In the genomic region with DNA sequence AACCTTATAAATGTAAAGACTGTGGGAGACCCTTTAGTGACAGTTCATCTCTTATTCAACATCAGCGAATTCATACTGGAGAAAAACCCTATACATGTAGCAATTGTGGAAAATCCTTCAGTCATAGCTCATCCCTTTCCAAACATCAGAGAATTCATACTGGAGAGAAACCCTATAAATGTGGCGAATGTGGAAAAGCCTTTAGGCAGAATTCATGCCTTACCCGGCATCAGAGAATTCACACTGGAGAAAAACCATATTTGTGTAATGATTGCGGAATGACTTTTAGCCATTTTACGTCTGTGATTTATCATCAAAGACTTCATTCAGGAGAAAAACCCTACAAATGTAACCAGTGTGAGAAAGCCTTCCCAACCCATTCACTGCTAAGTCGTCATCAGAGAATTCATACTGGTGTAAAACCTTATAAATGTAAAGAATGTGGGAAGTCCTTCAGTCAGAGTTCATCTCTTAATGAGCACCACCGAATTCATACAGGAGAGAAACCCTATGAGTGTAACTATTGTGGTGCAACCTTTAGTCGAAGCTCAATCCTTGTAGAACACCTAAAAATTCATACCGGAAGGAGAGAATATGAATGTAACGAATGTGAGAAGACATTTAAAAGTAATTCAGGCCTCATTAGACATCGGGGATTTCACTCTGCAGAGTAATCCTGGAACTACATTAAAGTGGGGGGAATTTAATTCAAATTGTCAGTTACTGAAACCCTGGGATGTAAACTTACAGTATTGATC, we compare ENCODE assay signal across 21 cellular contexts. TPM values are rescaled to one million over a fixed set of nuclear protein-coding genes. Genes with fewer than 3 reads are reported as not detected.
A peak's percentile ranks its signal among the peaks of the same experiment; 100 is the strongest.
DNase-seq lines count a peak whose midpoint lies in the region; ATAC-seq, FAIRE-seq and TF ChIP-seq lines count a peak whose summit lies in the region.
"Had no signal": no experiment of that assay in that cellular context is flagged by ENCODE, and none has a peak within 500 bp of the region (broad histone marks: within the 10 kb centered on the region; RNA-seq: fewer than 3 reads in every experiment).

No MANE protein-coding gene starts in this region.

- no peak for TF ChIP-seq EP300 in HepG2 (IDR thresholded peaks at IDR 0.05; ENCODE audit: low read depth in 2 of 2, low read length in 2 of 2)
- TF ChIP-seq EP300 in HepG2 (CRISPR knock-in tag; IDR thresholded peaks at IDR 0.05; ENCODE audit: borderline replicate concordance), result no peak
- TF ChIP-seq EP300 in GM12878 (IDR thresholded peaks at IDR 0.05; ENCODE audit: borderline replicate concordance in 1 of 2, control insufficient read depth in 1 of 2, low read depth in 2 of 2, low read length in 2 of 2), result no peak

- no peak overlapping the region for H3K56ac ChIP-seq in mesendoderm (ENCODE audit: low read length)

- no peaks in the 10 kb centered on the region for H3K4me1 ChIP-seq in HepG2 (ENCODE audit: insufficient read depth, low read length)
- H3K4me1 ChIP-seq in right lobe of liver, result no peaks in the 10 kb centered on the region
- no peaks in the 10 kb centered on the region for H3K4me1 ChIP-seq in GM12878 (ENCODE audit: control insufficient read depth, insufficient read depth, low read length)
- no peaks in the 10 kb centered on the region for H3K4me1 ChIP-seq in mesendoderm (ENCODE audit: control insufficient read depth, low read depth, low read length)
- H3K4me1 ChIP-seq: BE2C had no signal

- ATAC-seq in HepG2 (no peak), right lobe of liver (no peak), GM12878 (no peak), GM19351 (IDR thresholded peaks at IDR 0.05; ENCODE audit: unreplicated experiment) (no peak)
- ATAC-seq: GM23338 had no signal

- H3K9ac ChIP-seq in HepG2 (ENCODE audit: insufficient read depth, low read depth, low read length) (no peak overlapping the region), GM12878 (ENCODE audit: control insufficient read depth, insufficient read depth, low read length) (no peak overlapping the region), mesendoderm (ENCODE audit: low read length) (no peak overlapping the region)

- no peak overlapping the region for H3K4ac ChIP-seq in mesendoderm (ENCODE audit: low read depth, low read length)

- BruUV-seq in HepG2 (replicated peaks; lab: Mats Ljungman, UMichigan) (no TSS peak), GM12878 (replicated peaks; lab: Mats Ljungman, UMichigan) (no TSS peak)

- intact Hi-C loops in HepG2 (cut with micrococcal nuclease; ENCODE audit: unreplicated experiment), result no loop called here
- intact Hi-C loops in right lobe of liver (cut with DNase I), result no loop called here
- intact Hi-C loops in GM12878 (cut with micrococcal nuclease; ENCODE audit: unreplicated experiment), result no loop called here

- DNase-seq in HepG2 (ENCODE audit: low spot score) (no peak), right lobe of liver (no peak), GM12878 (ENCODE audit: low read depth, low spot score) (no peak), mesendoderm (peak; percentile 20), NCI-H2081 treated with DMSO at 0.1 percent for 48 hours (lab: John Stamatoyannopoulos, UW) (no peak)
- DNase-seq in stimulated activated CD4-positive, alpha-beta T cell treated with anti-CD3 and anti-CD28 coated beads, Interleukin-2, amount 100 ng/mL, for 48 hours, result no peak
- DNase-seq: BE2C, DMS79 treated with DMSO at 0.1 percent for 48 hours, MM.1S, NCI-H1048, NCI-H1417 treated with DMSO at 0.1 percent for 48 hours, NCI-H187, NCI-H226, NCI-H510A treated with DMSO at 0.1 percent for 48 hours, NCI-H748 treated with DMSO at 0.1 percent for 48 hours, PC-9, RPMI8226, SHP77 had no signal

- no peak for TF ChIP-seq POLR2A in HepG2 (IDR thresholded peaks at IDR 0.05; ENCODE audit: insufficient read depth in 1 of 2, low read depth in 2 of 2, low read length in 2 of 2)
- TF ChIP-seq POLR2A in right lobe of liver (IDR thresholded peaks at IDR 0.05), result no peak
- TF ChIP-seq POLR2A in GM12878 (IDR thresholded peaks at IDR 0.05; ENCODE audit: low read depth, low read length), result no peak

- H3K79me2 ChIP-seq in HepG2 (ENCODE audit: insufficient read depth, low read length) (no peaks in the 10 kb centered on the region), GM12878 (ENCODE audit: control insufficient read depth, insufficient read depth, low read length) (no peaks in the 10 kb centered on the region), mesendoderm (ENCODE audit: control insufficient read depth, insufficient read depth, low read length) (no peaks in the 10 kb centered on the region)

- SMC1A ChIA-PET in GM12878 (lab: Charles Lee; ENCODE audit: uncharacterized antibody, unreplicated experiment), result interaction anchor here (0.6 to 0.7 kb wide), 3 partner anchors 64 to 1852 kb away, joined by 3 to 5 read pairs (median 4); no protein-coding TSS in a partner anchor

- in situ Hi-C loops in HepG2 (cut with HindIII; ENCODE audit: extremely low pct_ligation_motif_present, low pct_unique_long_range_greater_than_20kb), result no loop called here
- in situ Hi-C loops in GM12878 (cut with MboI), result no loop called here

- H2AFZ ChIP-seq in HepG2 (ENCODE audit: low read length), result no peak overlapping the region
- no peak overlapping the region for H2AFZ ChIP-seq in GM12878 (ENCODE audit: control insufficient read depth, low read depth, low read length)
- H2AFZ ChIP-seq: GM23338, PC-9 had no signal

- H3K9me3 ChIP-seq in HepG2 (ENCODE audit: low read length), result peaks cover 92% of the 10 kb centered on the region
- peaks cover 0 to 54% (median 21%) of the 10 kb centered on the region in 4 donors for H3K9me3 ChIP-seq in right lobe of liver
- H3K9me3 ChIP-seq in GM12878 (replicated peaks; ENCODE audit: control insufficient read depth, insufficient read depth, low read length), result peaks cover 10% of the 10 kb centered on the region; the same call in 2 of the 3 replicates

- no peak overlapping the region for H2BK120ac ChIP-seq in mesendoderm (ENCODE audit: low read depth, low read length)

- H3K18ac ChIP-seq in mesendoderm (ENCODE audit: low read length), result no peak overlapping the region

- H3K4me3 ChIP-seq in HepG2 (replicated peaks in 1 of 3; ENCODE audit: insufficient read depth in 1 of 3, low read depth in 2 of 3, low read length in 3 of 3) (no peak overlapping the region), right lobe of liver (no peak overlapping the region), GM12878 (no peak overlapping the region), mesendoderm (ENCODE audit: low read length) (peak overlapping the region; percentile 6)
- H3K4me3 ChIP-seq: GM23338, PC-9 had no signal

- no peak for TF ChIP-seq RAD21 in HepG2 (CRISPR knock-in tag; IDR thresholded peaks at IDR 0.05)
- no peak for TF ChIP-seq RAD21 in GM12878 (IDR thresholded peaks at IDR 0.05; ENCODE audit: insufficient read depth, low read depth, low read length)

- H2AK5ac ChIP-seq in mesendoderm (ENCODE audit: low read length), result no peak overlapping the region

- POLR2A ChIA-PET in HepG2 (lab: Yijun Ruan, JAX), result no interaction called here
- POLR2A ChIA-PET in GM12878 (lab: Charles Lee), result interaction anchor here (0.7 kb wide), 1 partner anchor 44 kb away, joined by 3 read pairs; no protein-coding TSS in a partner anchor

- H3K27me3 ChIP-seq in HepG2 (ENCODE audit: control insufficient read depth in 1 of 2, insufficient read depth in 2 of 2, low read length in 2 of 2) (no peaks in the 10 kb centered on the region), right lobe of liver (no peaks in the 10 kb centered on the region), GM12878 (replicated peaks in 1 of 2; ENCODE audit: control insufficient read depth in 2 of 2, insufficient read depth in 2 of 2, low read length in 1 of 2) (no peaks in the 10 kb centered on the region), mesendoderm (ENCODE audit: insufficient read depth, low read length, poor library complexity) (no peaks in the 10 kb centered on the region)
- H3K27me3 ChIP-seq: BE2C had no signal

- H3K36me3 ChIP-seq in HepG2 (replicated peaks in 1 of 2; ENCODE audit: control insufficient read depth in 1 of 2, insufficient read depth in 2 of 2, low read length in 2 of 2), result peaks cover 0 to 18% of the 10 kb centered on the region in 2 experiments; a peak in 1 of 5 replicates
- no peaks in the 10 kb centered on the region for H3K36me3 ChIP-seq in right lobe of liver
- H3K36me3 ChIP-seq in GM12878 (ENCODE audit: control insufficient read depth in 2 of 2, insufficient read depth in 2 of 2, low read length in 1 of 2), result no peaks in the 10 kb centered on the region
- peaks cover 4% of the 10 kb centered on the region for H3K36me3 ChIP-seq in mesendoderm (ENCODE audit: control insufficient read depth, insufficient read depth, low read length)

- H3K27ac ChIP-seq in HepG2 (ENCODE audit: extremely low read length, insufficient read depth, low read length), result no peak overlapping the region
- no peak overlapping the region for H3K27ac ChIP-seq in right lobe of liver
- H3K27ac ChIP-seq in GM12878 (ENCODE audit: control insufficient read depth, insufficient read depth), result no peak overlapping the region
- H3K27ac ChIP-seq in mesendoderm (ENCODE audit: low read depth, low read length), result no peak overlapping the region
- H3K27ac ChIP-seq: PC-9 had no signal

- H3K79me1 ChIP-seq in mesendoderm (ENCODE audit: low read length), result no peaks in the 10 kb centered on the region

- H4K20me1 ChIP-seq in HepG2 (ENCODE audit: insufficient read depth, low read length) (no peaks in the 10 kb centered on the region), GM12878 (ENCODE audit: control insufficient read depth, insufficient read depth) (no peaks in the 10 kb centered on the region)

- WGBS in HepG2 (ENCODE audit: low lambda C conversion rate), result 87% methylated on average over 11 of the region's 11 CpGs
- WGBS in right lobe of liver (ENCODE audit: insufficient coverage, low coverage, low lambda C conversion rate, missing lambda C conversion rate), result 91% methylated on average over 11 of the region's 11 CpGs
- 35% methylated on average over 11 of the region's 11 CpGs for WGBS in GM12878 (ENCODE audit: insufficient coverage, insufficient replicate concordance, low lambda C conversion rate, missing lambda C conversion rate)
- WGBS in mesendoderm (ENCODE audit: extremely low coverage, insufficient coverage, low lambda C conversion rate), result no CpG with 5 or more reads among the region's 11 CpGs

- H3K23ac ChIP-seq in mesendoderm (ENCODE audit: low read length), result no peak overlapping the region

- CTCF ChIA-PET in HepG2 (lab: Yijun Ruan, JAX; ENCODE audit: low intra/inter-chr PET ratio, low total read pairs) (no interaction called here), GM12878 (lab: Yijun Ruan, JAX) (no interaction called here)

- FAIRE-seq in HepG2 (lab: Jason Lieb, UNC), result no peak
- no peak for FAIRE-seq in GM12878 (lab: Jason Lieb, UNC)
- FAIRE-seq: A204.1 had no signal

- H2BK5ac ChIP-seq in mesendoderm (ENCODE audit: low read length), result no peak overlapping the region

- H3K4me2 ChIP-seq in HepG2 (ENCODE audit: low read depth, low read length) (no peak overlapping the region), GM12878 (ENCODE audit: control insufficient read depth, insufficient read depth) (no peak overlapping the region), mesendoderm (ENCODE audit: low read length) (no peak overlapping the region)
- H3K4me2 ChIP-seq: GM23338, PC-9 had no signal

- RAD21 ChIA-PET in GM12878 (lab: Charles Lee; ENCODE audit: unreplicated experiment), result no interaction called here

- H2BK15ac ChIP-seq in mesendoderm (replicated peaks; ENCODE audit: low read depth), result no peak overlapping the region

- H4K8ac ChIP-seq in mesendoderm (ENCODE audit: low read depth, low read length), result no peak overlapping the region

- H4K5ac ChIP-seq in mesendoderm (ENCODE audit: low read length), result no peak overlapping the region

- TF ChIP-seq CTCF in HepG2 (CRISPR knock-in tag; IDR thresholded peaks at IDR 0.05) (no peak), right lobe of liver (IDR thresholded peaks at IDR 0.05) (no peak), GM12878 (IDR thresholded peaks at IDR 0.05 in 2 of 3, conservative IDR thresholded peaks at IDR 0.05 in 1 of 3; ENCODE audit: control insufficient read depth in 2 of 3, extremely low read depth in 1 of 3, insufficient read depth in 1 of 3, low read depth in 3 of 3, low read length in 3 of 3) (no peak)

RNA-seq across cellular contexts. Expression of gene ZNF483, which starts 17.7 kb away (rescaled TPM):
- total RNA-seq in HepG2 (2016; rRNA removed; fragmentation: Illumina TruSeq; extraction: Trizol), result 9.5 and 15.7 TPM in 2 replicates
- 10.6 and 15.0 TPM in 2 replicates for total RNA-seq in HepG2 (2016; cell fraction: cytosol; rRNA removed; fragmentation: Illumina TruSeq; extraction: Trizol; ENCODE audit: low read depth)
- total RNA-seq in HepG2 (2016; cell fraction: insoluble cytoplasmic fraction; rRNA removed; fragmentation: Illumina TruSeq; extraction: Trizol), result 7.7 and 14.2 TPM in 2 replicates
- 6.0 and 8.2 TPM in 2 replicates for total RNA-seq in HepG2 (2016; cell fraction: membrane; rRNA removed; fragmentation: Illumina TruSeq; extraction: Trizol)
- 9.4 and 10.0 TPM in 2 replicates for total RNA-seq in HepG2 (2016; cell fraction: nucleus; rRNA removed; fragmentation: Illumina TruSeq; extraction: Trizol)
- polyA plus RNA-seq in HepG2 (2011; rRNA removed), result 1.4 and 2.0 TPM in 2 replicates
- polyA plus RNA-seq in HepG2 (2011; cell fraction: cytosol; rRNA removed), result 0.50 and 0.87 TPM in 2 replicates
- 0.93 and 1.8 TPM in 2 replicates for polyA plus RNA-seq in HepG2 (2011; cell fraction: nucleus; rRNA removed)
- polyA plus RNA-seq in HepG2 (2012), result 1.2 and 1.3 TPM in 2 replicates
- polyA plus RNA-seq in HepG2 (2016; cell fraction: cytosol; fragmentation: Illumina TruSeq; extraction: Trizol; ENCODE audit: low read depth), result 0.29 and 0.40 TPM in 2 replicates
- polyA plus RNA-seq in HepG2 (2016; cell fraction: insoluble cytoplasmic fraction; fragmentation: Illumina TruSeq; extraction: Trizol; ENCODE audit: low read depth), result 0.85 and 1.6 TPM in 2 replicates
- polyA plus RNA-seq in HepG2 (2016; cell fraction: membrane; fragmentation: Illumina TruSeq; extraction: Trizol; ENCODE audit: low read depth), result 0.57 and 0.60 TPM in 2 replicates
- polyA plus RNA-seq in HepG2 (2016; cell fraction: nucleus; fragmentation: Illumina TruSeq; extraction: Trizol; ENCODE audit: insufficient read depth, low read depth), result 1.8 and 2.5 TPM in 2 replicates
- 6.2 TPM in 1 of 2 replicates, not detected in the other for polyA minus RNA-seq in HepG2 (2011; rRNA and poly(A)+ RNA removed; ENCODE audit: low replicate concordance)
- polyA minus RNA-seq in HepG2 (2011; cell fraction: cytosol; rRNA and poly(A)+ RNA removed), result 3.0 and 3.3 TPM in 2 replicates
- 13.4 and 23.1 TPM in 2 replicates for polyA minus RNA-seq in HepG2 (2011; cell fraction: nucleus; rRNA and poly(A)+ RNA removed)
- total RNA-seq in right lobe of liver, result 1 to 10 TPM in 1 of 6 experiments, under 1 TPM in 5; 0.06 to 1.2 (median 0.37) TPM
- not detected in 2 replicates for total RNA-seq in GM12878 (2013; cell fraction: nucleolus; rRNA removed)
- total RNA-seq in GM12878 (2014; rRNA removed), result 0.40 and 1.0 TPM in 2 replicates
- 0.76 and 1.1 TPM in 2 replicates for total RNA-seq in GM12878 (2014; rRNA removed; fragmentation: Illumina TruSeq; extraction: Trizol)
- 0.40 and 0.72 TPM in 2 replicates for total RNA-seq in GM12878 (2021)
- 0.56 TPM for polyA plus RNA-seq in GM12878 (2011; ENCODE audit: low read depth)
- polyA plus RNA-seq in GM12878 (2011; rRNA removed), result not detected in 2 replicates
- polyA plus RNA-seq in GM12878 (2011; cell fraction: cytosol; rRNA removed), result not detected in 2 replicates
- polyA plus RNA-seq in GM12878 (2011; cell fraction: nucleus; rRNA removed), result not detected in 2 replicates
- 0.18 and 0.37 TPM in 2 replicates for polyA plus RNA-seq in GM12878 (2012)
- polyA plus RNA-seq in GM12878 (2014; fragmentation: Illumina TruSeq; extraction: Trizol), result 0.04 and 0.06 TPM in 2 replicates
- polyA plus RNA-seq in GM12878 (2014; fragmentation: Nextera tagmentation; extraction: Ambion mirVana), result under 1 TPM; 0.26 to 0.39 TPM
- 0.09 and 0.15 TPM in 2 replicates for polyA plus RNA-seq in GM12878 (2014; rRNA removed)
- under 1 TPM; 0.03 to 0.20 TPM for polyA plus RNA-seq in GM12878 (2016; fragmentation: Nextera tagmentation; extraction: Ambion mirVana)
- polyA minus RNA-seq in GM12878 (2011; rRNA and poly(A)+ RNA removed), result not detected in 2 replicates
- not detected in 2 replicates for polyA minus RNA-seq in GM12878 (2011; cell fraction: cytosol; rRNA and poly(A)+ RNA removed)
- polyA minus RNA-seq in GM12878 (2011; cell fraction: nucleus; rRNA and poly(A)+ RNA removed), result not detected in 2 replicates
- polyA plus RNA-seq in mesendoderm (2013, experiment 1 of 2), result 2.7 TPM
- polyA plus RNA-seq in mesendoderm (2013, experiment 2 of 2), result 2.5 TPM

RNA-seq across cellular contexts. Expression of gene PTGR1, which starts 56.8 kb away (rescaled TPM):
- total RNA-seq in HepG2 (2016; rRNA removed; fragmentation: Illumina TruSeq; extraction: Trizol) (15.8 and 22.5 TPM in 2 replicates), right lobe of liver (1,000 to 10,000 TPM in 1 of 6 experiments, 100 to 1,000 TPM in 5; 477 to 1,242 (median 773) TPM), GM12878 (2014; rRNA removed) (1.5 and 2.8 TPM in 2 replicates), GM12878 (2014; rRNA removed; fragmentation: Illumina TruSeq; extraction: Trizol) (2.2 and 2.5 TPM in 2 replicates), GM12878 (2021) (2.3 and 2.7 TPM in 2 replicates)
- total RNA-seq in HepG2 (2016; cell fraction: cytosol; rRNA removed; fragmentation: Illumina TruSeq; extraction: Trizol; ENCODE audit: low read depth), result 9.9 TPM in 2 replicates
- total RNA-seq in HepG2 (2016; cell fraction: insoluble cytoplasmic fraction; rRNA removed; fragmentation: Illumina TruSeq; extraction: Trizol), result 15.5 and 22.6 TPM in 2 replicates
- 6.7 and 8.4 TPM in 2 replicates for total RNA-seq in HepG2 (2016; cell fraction: membrane; rRNA removed; fragmentation: Illumina TruSeq; extraction: Trizol)
- 4.8 and 6.2 TPM in 2 replicates for total RNA-seq in HepG2 (2016; cell fraction: nucleus; rRNA removed; fragmentation: Illumina TruSeq; extraction: Trizol)
- polyA plus RNA-seq in HepG2 (2011; rRNA removed) (5.0 and 6.0 TPM in 2 replicates), GM12878 (2011; rRNA removed) (0.12 TPM in 1 of 2 replicates, not detected in the other), GM12878 (2014; fragmentation: Illumina TruSeq; extraction: Trizol) (3.1 and 3.2 TPM in 2 replicates), GM12878 (2014; fragmentation: Nextera tagmentation; extraction: Ambion mirVana) (1 to 10 TPM; 2.2 to 2.9 TPM), GM12878 (2014; rRNA removed) (2.8 and 3.3 TPM in 2 replicates), GM12878 (2016; fragmentation: Nextera tagmentation; extraction: Ambion mirVana) (1 to 10 TPM; 5.1 to 6.3 TPM)
- polyA plus RNA-seq in HepG2 (2011; cell fraction: cytosol; rRNA removed), result 5.4 and 6.0 TPM in 2 replicates
- polyA plus RNA-seq in HepG2 (2011; cell fraction: nucleus; rRNA removed), result 2.1 and 2.9 TPM in 2 replicates
- 10.6 and 11.6 TPM in 2 replicates for polyA plus RNA-seq in HepG2 (2012)
- 5.1 and 5.3 TPM in 2 replicates for polyA plus RNA-seq in HepG2 (2016; cell fraction: cytosol; fragmentation: Illumina TruSeq; extraction: Trizol; ENCODE audit: low read depth)
- 21.3 and 24.8 TPM in 2 replicates for polyA plus RNA-seq in HepG2 (2016; cell fraction: insoluble cytoplasmic fraction; fragmentation: Illumina TruSeq; extraction: Trizol; ENCODE audit: low read depth)
- polyA plus RNA-seq in HepG2 (2016; cell fraction: membrane; fragmentation: Illumina TruSeq; extraction: Trizol; ENCODE audit: low read depth), result 4.1 and 4.5 TPM in 2 replicates
- 10.1 and 12.6 TPM in 2 replicates for polyA plus RNA-seq in HepG2 (2016; cell fraction: nucleus; fragmentation: Illumina TruSeq; extraction: Trizol; ENCODE audit: insufficient read depth, low read depth)
- polyA minus RNA-seq in HepG2 (2011; rRNA and poly(A)+ RNA removed; ENCODE audit: low replicate concordance), result 2.8 and 54.6 TPM in 2 replicates
- 3.1 and 4.8 TPM in 2 replicates for polyA minus RNA-seq in HepG2 (2011; cell fraction: cytosol; rRNA and poly(A)+ RNA removed)
- polyA minus RNA-seq in HepG2 (2011; cell fraction: nucleus; rRNA and poly(A)+ RNA removed), result 5.5 TPM in 2 replicates
- not detected in 2 replicates for total RNA-seq in GM12878 (2013; cell fraction: nucleolus; rRNA removed)
- polyA plus RNA-seq in GM12878 (2011; ENCODE audit: low read depth), result 4.9 TPM
- not detected in 2 replicates for polyA plus RNA-seq in GM12878 (2011; cell fraction: cytosol; rRNA removed)
- polyA plus RNA-seq in GM12878 (2011; cell fraction: nucleus; rRNA removed), result not detected in 2 replicates
- 5.2 and 7.1 TPM in 2 replicates for polyA plus RNA-seq in GM12878 (2012)
- polyA minus RNA-seq in GM12878 (2011; rRNA and poly(A)+ RNA removed), result not detected in 2 replicates
- not detected in 2 replicates for polyA minus RNA-seq in GM12878 (2011; cell fraction: cytosol; rRNA and poly(A)+ RNA removed)
- polyA minus RNA-seq in GM12878 (2011; cell fraction: nucleus; rRNA and poly(A)+ RNA removed), result not detected in 2 replicates
- 17.7 TPM for polyA plus RNA-seq in mesendoderm (2013, experiment 1 of 2)
- polyA plus RNA-seq in mesendoderm (2013, experiment 2 of 2), result 18.0 TPM

RNA-seq across cellular contexts. Expression of gene ECPAS, which starts 58.5 kb away (rescaled TPM):
- total RNA-seq in HepG2 (2016; rRNA removed; fragmentation: Illumina TruSeq; extraction: Trizol), result 58.0 and 81.7 TPM in 2 replicates
- total RNA-seq in HepG2 (2016; cell fraction: cytosol; rRNA removed; fragmentation: Illumina TruSeq; extraction: Trizol; ENCODE audit: low read depth), result 16.5 and 19.4 TPM in 2 replicates
- 61.7 and 85.2 TPM in 2 replicates for total RNA-seq in HepG2 (2016; cell fraction: insoluble cytoplasmic fraction; rRNA removed; fragmentation: Illumina TruSeq; extraction: Trizol)
- total RNA-seq in HepG2 (2016; cell fraction: membrane; rRNA removed; fragmentation: Illumina TruSeq; extraction: Trizol), result 25.2 and 25.7 TPM in 2 replicates
- total RNA-seq in HepG2 (2016; cell fraction: nucleus; rRNA removed; fragmentation: Illumina TruSeq; extraction: Trizol), result 62.2 and 69.4 TPM in 2 replicates
- 35.3 and 37.3 TPM in 2 replicates for polyA plus RNA-seq in HepG2 (2011; rRNA removed)
- 14.0 and 19.7 TPM in 2 replicates for polyA plus RNA-seq in HepG2 (2011; cell fraction: cytosol; rRNA removed)
- polyA plus RNA-seq in HepG2 (2011; cell fraction: nucleus; rRNA removed), result 50.5 and 56.3 TPM in 2 replicates
- polyA plus RNA-seq in HepG2 (2012), result 43.2 and 54.3 TPM in 2 replicates
- 2.2 and 2.5 TPM in 2 replicates for polyA plus RNA-seq in HepG2 (2016; cell fraction: cytosol; fragmentation: Illumina TruSeq; extraction: Trizol; ENCODE audit: low read depth)
- 45.7 and 50.1 TPM in 2 replicates for polyA plus RNA-seq in HepG2 (2016; cell fraction: insoluble cytoplasmic fraction; fragmentation: Illumina TruSeq; extraction: Trizol; ENCODE audit: low read depth)
- 6.0 and 8.2 TPM in 2 replicates for polyA plus RNA-seq in HepG2 (2016; cell fraction: membrane; fragmentation: Illumina TruSeq; extraction: Trizol; ENCODE audit: low read depth)
- polyA plus RNA-seq in HepG2 (2016; cell fraction: nucleus; fragmentation: Illumina TruSeq; extraction: Trizol; ENCODE audit: insufficient read depth, low read depth), result 45.4 and 52.1 TPM in 2 replicates
- polyA minus RNA-seq in HepG2 (2011; rRNA and poly(A)+ RNA removed; ENCODE audit: low replicate concordance), result 61.8 and 69.9 TPM in 2 replicates
- 69.1 and 80.5 TPM in 2 replicates for polyA minus RNA-seq in HepG2 (2011; cell fraction: cytosol; rRNA and poly(A)+ RNA removed)
- 141 and 183 TPM in 2 replicates for polyA minus RNA-seq in HepG2 (2011; cell fraction: nucleus; rRNA and poly(A)+ RNA removed)
- 10 to 100 TPM; 36.8 to 52.8 (median 41.1) TPM for total RNA-seq in right lobe of liver
- total RNA-seq in GM12878 (2013; cell fraction: nucleolus; rRNA removed), result 243 and 246 TPM in 2 replicates
- total RNA-seq in GM12878 (2014; rRNA removed), result 50.2 and 54.5 TPM in 2 replicates
- total RNA-seq in GM12878 (2014; rRNA removed; fragmentation: Illumina TruSeq; extraction: Trizol), result 66.1 and 70.9 TPM in 2 replicates
- 64.5 and 69.8 TPM in 2 replicates for total RNA-seq in GM12878 (2021)
- polyA plus RNA-seq in GM12878 (2011; ENCODE audit: low read depth), result 30.9 TPM
- polyA plus RNA-seq in GM12878 (2011; rRNA removed), result 54.6 and 72.1 TPM in 2 replicates
- 28.3 and 29.1 TPM in 2 replicates for polyA plus RNA-seq in GM12878 (2011; cell fraction: cytosol; rRNA removed)
- 72.9 and 104 TPM in 2 replicates for polyA plus RNA-seq in GM12878 (2011; cell fraction: nucleus; rRNA removed)
- polyA plus RNA-seq in GM12878 (2012), result 41.6 and 45.2 TPM in 2 replicates
- 50.0 and 65.1 TPM in 2 replicates for polyA plus RNA-seq in GM12878 (2014; fragmentation: Illumina TruSeq; extraction: Trizol)
- 10 to 100 TPM; 11.2 to 18.7 TPM for polyA plus RNA-seq in GM12878 (2014; fragmentation: Nextera tagmentation; extraction: Ambion mirVana)
- polyA plus RNA-seq in GM12878 (2014; rRNA removed), result 52.0 and 54.9 TPM in 2 replicates
- polyA plus RNA-seq in GM12878 (2016; fragmentation: Nextera tagmentation; extraction: Ambion mirVana), result 10 to 100 TPM; 28.4 to 30.9 TPM
- polyA minus RNA-seq in GM12878 (2011; rRNA and poly(A)+ RNA removed), result 138 and 166 TPM in 2 replicates
- polyA minus RNA-seq in GM12878 (2011; cell fraction: cytosol; rRNA and poly(A)+ RNA removed), result 54.9 and 66.5 TPM in 2 replicates
- polyA minus RNA-seq in GM12878 (2011; cell fraction: nucleus; rRNA and poly(A)+ RNA removed), result 65.2 and 78.5 TPM in 2 replicates
- polyA plus RNA-seq in mesendoderm (2013, experiment 1 of 2), result 73.1 TPM
- polyA plus RNA-seq in mesendoderm (2013, experiment 2 of 2), result 72.9 TPM

Comparison
In these comparisons a context has a peak if more than half of its experiments do, and no peak if none do; other contexts are left out.
1. RNA of gene PTGR1, which starts 56.8 kb away (total RNA-seq): 477 to 1,242 TPM in right lobe of liver; 4.8 to 22.6 TPM in HepG2 and 1.5 to 2.8 TPM in GM12878; every median in the first group is over 10 times any median in the second.
2. Of the 75 proteins assayed by ChIP-seq in both HepG2 and GM12878: peak only in HepG2: none; only in GM12878: CBX5; in both: ZNF274; in neither: 73.